ENCODE assay signal across 24 cellular contexts in genomic region chr7:107304636-107305035, GRCh38.
"Had no signal": no experiment of that assay in that cellular context is flagged by ENCODE, and none has a peak within 500 bp of the region (broad histone marks: within the 10 kb centered on the region; RNA-seq: fewer than 3 reads in every experiment).

No MANE protein-coding gene starts in this region.

- FAIRE-seq: islet of Langerhans, urothelium cell line had no signal

- H3K4me3 ChIP-seq: gastroesophageal sphincter, heart left ventricle, hepatocyte, lower lobe of right lung, prostate gland, right atrium auricular region, thoracic aorta, tibial nerve, upper lobe of left lung had no signal

- H3K4me1 Mint-ChIP-seq: nephron progenitor cell had no signal

- H3K36me3 ChIP-seq: lower lobe of right lung, prostate gland, right atrium auricular region, thoracic aorta, upper lobe of left lung had no signal

- ATAC-seq: effector memory CD8-positive, alpha-beta T cell; gastroesophageal sphincter; left colon; lower lobe of right lung; naive thymus-derived CD8-positive, alpha-beta T cell; sciatic nerve; stimulated activated naive B cell treated with anti-CD40 and anti-IgM and Interleukin-4, amounts not matched to agents 10 μg/mL and 1 μg/mL and 100 μg/mL, for 72 hours had no signal

- H3K9me3 Mint-ChIP-seq: effector memory CD8-positive, alpha-beta T cell; nephron progenitor cell; stimulated activated naive CD8-positive, alpha-beta T cell treated with anti-CD3 and anti-CD28 coated beads, Interleukin-15, Interleukin-2, amounts not matched to agents 100 ng/mL and 50 ng/mL, for 24 hours had no signal

- H3K27me3 Mint-ChIP-seq: effector memory CD8-positive, alpha-beta T cell; naive thymus-derived CD8-positive, alpha-beta T cell; stimulated activated naive B cell treated with anti-CD40 and anti-IgM and Interleukin-4, amounts not matched to agents 10 μg/mL and 1 μg/mL and 100 μg/mL, for 72 hours; stimulated activated naive CD8-positive, alpha-beta T cell treated with anti-CD3 and anti-CD28 coated beads, Interleukin-15, Interleukin-2, amounts not matched to agents 100 ng/mL and 50 ng/mL, for 24 hours had no signal

- H3K27me3 ChIP-seq: gastroesophageal sphincter, heart left ventricle, hepatocyte, right atrium auricular region, tibial nerve, upper lobe of left lung had no signal

- H3K27ac Mint-ChIP-seq: effector memory CD8-positive, alpha-beta T cell; nephron progenitor cell; stimulated activated naive B cell treated with anti-CD40 and anti-IgM and Interleukin-4, amounts not matched to agents 10 μg/mL and 1 μg/mL and 100 μg/mL, for 72 hours; stimulated activated naive CD8-positive, alpha-beta T cell treated with anti-CD3 and anti-CD28 coated beads, Interleukin-15, Interleukin-2, amounts not matched to agents 100 ng/mL and 50 ng/mL, for 24 hours had no signal

- H3K27ac ChIP-seq: gastroesophageal sphincter, hepatocyte, lower lobe of right lung, prostate gland, right atrium auricular region, thoracic aorta, tibial nerve, upper lobe of left lung had no signal

- H3K4me1 ChIP-seq: gastroesophageal sphincter, lower lobe of right lung, prostate gland, right atrium auricular region, tibial nerve, upper lobe of left lung had no signal

- DNase-seq: cortex of kidney; effector memory CD8-positive, alpha-beta T cell; foreskin fibroblast; heart left ventricle; kidney glomerular epithelial cell; left colon; left ventricle myocardium superior; lower lobe of right lung; naive thymus-derived CD8-positive, alpha-beta T cell; nephron progenitor cell; nucleus accumbens; stimulated activated CD4-positive, alpha-beta T cell treated with anti-CD3 and anti-CD28 coated beads, Interleukin-4, amount 100 ng/mL, for 4 hours; stimulated activated naive B cell treated with anti-CD40 and anti-IgM and Interleukin-4, amounts not matched to agents 10 μg/mL and 1 μg/mL and 100 μg/mL, for 72 hours; upper lobe of left lung had no signal

- H3K9me3 ChIP-seq: gastroesophageal sphincter, lower lobe of right lung, prostate gland, right atrium auricular region, thoracic aorta, upper lobe of left lung had no signal

- H3K4me3 Mint-ChIP-seq: effector memory CD8-positive, alpha-beta T cell; nephron progenitor cell; stimulated activated naive B cell treated with anti-CD40 and anti-IgM and Interleukin-4, amounts not matched to agents 10 μg/mL and 1 μg/mL and 100 μg/mL, for 72 hours; stimulated activated naive CD8-positive, alpha-beta T cell treated with anti-CD3 and anti-CD28 coated beads, Interleukin-15, Interleukin-2, amounts not matched to agents 100 ng/mL and 50 ng/mL, for 24 hours had no signal
